1 cellular context compared by ENCODE assay signal in the genomic region with DNA sequence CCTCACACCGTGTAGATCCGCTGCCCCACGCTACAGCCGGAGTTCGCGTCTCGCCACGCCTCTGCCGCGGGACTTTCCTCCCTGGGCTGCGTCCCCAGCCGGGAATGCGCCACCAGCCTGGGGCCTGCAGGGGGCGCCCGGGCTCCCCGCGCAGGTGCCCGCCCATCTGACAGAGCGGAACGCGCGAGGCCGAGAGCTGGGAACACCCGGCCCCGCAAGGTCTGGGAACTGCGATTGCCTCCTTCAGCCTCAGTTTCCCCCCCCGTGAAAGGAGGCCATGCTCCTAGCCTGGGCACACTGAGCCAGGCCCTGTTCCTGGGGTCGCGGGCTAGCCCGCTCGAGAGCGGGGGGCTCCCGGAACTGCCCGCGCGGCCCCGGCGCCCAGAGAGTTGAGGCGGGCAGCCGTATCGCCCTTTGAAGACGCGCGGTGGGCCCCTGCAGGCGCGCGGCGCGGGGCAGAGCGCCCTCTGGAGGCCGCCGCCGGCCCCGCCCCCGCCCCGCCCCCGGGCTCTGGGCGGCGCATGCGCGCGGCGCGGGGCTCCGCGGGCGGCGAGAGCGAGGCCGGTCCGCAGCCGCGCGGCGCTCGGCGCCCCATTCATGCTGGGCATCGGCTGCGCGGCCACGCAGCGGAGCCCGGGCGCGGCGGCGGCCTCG.
TF ChIP-seq lines count a peak whose summit lies in the region.

Gene PLXNA1 (plus strand): TSS at position 594 of the 654 bp plus-strand sequence. CDS start 5,479 bp downstream, outside the sequence.

TF ChIP-seq in SK-N-SH treated with all-trans-retinoic acid at 6 μM for 48 hours, 23 proteins besides CTCF, POLR2A, EP300 and RAD21 (continued from another document):
- TF ChIP-seq CREB5 (CRISPR knock-in tag; IDR thresholded peaks at IDR 0.05; ENCODE audit: low read depth) (no peak), ARNTL (CRISPR knock-in tag; IDR thresholded peaks at IDR 0.05; ENCODE audit: borderline replicate concordance, low read depth) (no peak), ZFP30 (CRISPR knock-in tag; IDR thresholded peaks at IDR 0.05) (no peak), OSR1 (CRISPR knock-in tag; IDR thresholded peaks at IDR 0.05) (no peak), ZC3H10 (CRISPR knock-in tag; IDR thresholded peaks at IDR 0.05) (no peak), BACH2 (CRISPR knock-in tag; IDR thresholded peaks at IDR 0.05; ENCODE audit: borderline replicate concordance) (no peak), GLIS3 (CRISPR knock-in tag; IDR thresholded peaks at IDR 0.05) (peak; percentile 79; the same call in 1 of the 2 replicates), ZNF8 (CRISPR knock-in tag; IDR thresholded peaks at IDR 0.05) (peak; percentile 40; the same call in 1 of the 2 replicates), ISL1 (CRISPR knock-in tag; IDR thresholded peaks at IDR 0.05) (0 out of 2 replicates have a peak, but pooled peaks have one; percentile 26), ZNF70 (CRISPR knock-in tag; IDR thresholded peaks at IDR 0.05) (no peak), TSHZ2 (CRISPR knock-in tag; IDR thresholded peaks at IDR 0.05) (peak; percentile 63; the same call in 1 of the 2 replicates), CSDC2 (CRISPR knock-in tag; IDR thresholded peaks at IDR 0.05) (0 out of 2 replicates have a peak, but pooled peaks have one; percentile 86), TOX (CRISPR knock-in tag; IDR thresholded peaks at IDR 0.05; ENCODE audit: borderline replicate concordance) (no peak)
- TF ChIP-seq, protein P1, sequence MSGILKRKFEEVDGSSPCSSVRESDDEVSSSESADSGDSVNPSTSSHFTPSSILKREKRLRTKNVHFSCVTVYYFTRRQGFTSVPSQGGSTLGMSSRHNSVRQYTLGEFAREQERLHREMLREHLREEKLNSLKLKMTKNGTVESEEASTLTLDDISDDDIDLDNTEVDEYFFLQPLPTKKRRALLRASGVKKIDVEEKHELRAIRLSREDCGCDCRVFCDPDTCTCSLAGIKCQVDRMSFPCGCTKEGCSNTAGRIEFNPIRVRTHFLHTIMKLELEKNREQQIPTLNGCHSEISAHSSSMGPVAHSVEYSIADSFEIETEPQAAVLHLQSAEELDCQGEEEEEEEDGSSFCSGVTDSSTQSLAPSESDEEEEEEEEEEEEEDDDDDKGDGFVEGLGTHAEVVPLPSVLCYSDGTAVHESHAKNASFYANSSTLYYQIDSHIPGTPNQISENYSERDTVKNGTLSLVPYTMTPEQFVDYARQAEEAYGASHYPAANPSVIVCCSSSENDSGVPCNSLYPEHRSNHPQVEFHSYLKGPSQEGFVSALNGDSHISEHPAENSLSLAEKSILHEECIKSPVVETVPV (CRISPR knock-in tag; IDR thresholded peaks at IDR 0.05), result no peak
